Comparison of ENCODE assay signal across 9 cellular contexts in genomic region chr9:112717669-112718331, GRCh38. TPM values are rescaled to one million over a fixed set of nuclear protein-coding genes. Genes with fewer than 3 reads are reported as not detected.
DNase-seq lines count a peak whose midpoint lies in the region; ATAC-seq, FAIRE-seq and TF ChIP-seq lines count a peak whose summit lies in the region.
"Had no signal": no experiment of that assay in that cellular context is flagged by ENCODE, and none has a peak within 500 bp of the region (broad histone marks: within the 10 kb centered on the region; RNA-seq: fewer than 3 reads in every experiment).

A gene with protein sequence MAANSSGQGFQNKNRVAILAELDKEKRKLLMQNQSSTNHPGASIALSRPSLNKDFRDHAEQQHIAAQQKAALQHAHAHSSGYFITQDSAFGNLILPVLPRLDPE (minus strand): TSS chr9:112718117. CDS start chr9:112716485, 1,632 bp downstream.

- peak within 1 kb of the TSS; percentile 83 for H3K27ac ChIP-seq in WERI-Rb-1
- peak within 1 kb of the TSS; percentile 84 to 96 (median 94) for H3K27ac ChIP-seq in spleen

- H3K27me3 Mint-ChIP-seq in immature natural killer cell (ENCODE audit: low read depth in 3 of 3) = peaks cover 2 to 6% (median 4%) of the 10 kb centered on the region in 3 donors

- H3K4me3 ChIP-seq in WERI-Rb-1 (ENCODE audit: low read depth, low read length) (peak within 1 kb of the TSS; percentile 62), bronchial epithelial cell (ENCODE audit: low read depth, low read length) (peak within 1 kb of the TSS; percentile 98), spleen (peak within 1 kb of the TSS; percentile 56 to 84 (median 74))

- WGBS in spleen, 5 donors = 0 to 1% (median 0%) methylated on average over 39 to 51 of the region's 51 CpGs

- peaks cover 22% of the 10 kb centered on the region for H3K36me3 ChIP-seq in WERI-Rb-1
- H3K36me3 ChIP-seq in bronchial epithelial cell (ENCODE audit: control insufficient read depth, insufficient read depth, low read length) = no peaks in the 10 kb centered on the region
- H3K36me3 ChIP-seq in spleen = peaks cover 0 to 26% (median 2%) of the 10 kb centered on the region in 6 donors

- H3K9me3 Mint-ChIP-seq in immature natural killer cell = no peaks in the 10 kb centered on the region

- FAIRE-seq in bronchial epithelial cell (lab: Jason Lieb, UNC) = no peak
- FAIRE-seq: TTC549 had no signal

- TF ChIP-seq CTCF in WERI-Rb-1 (IDR thresholded peaks at IDR 0.05; ENCODE audit: low read depth, low read length) (peak; percentile 42), bronchial epithelial cell (IDR thresholded peaks at IDR 0.05; ENCODE audit: insufficient read depth, low read length, severe bottlenecking) (peak; percentile 36), spleen (IDR thresholded peaks at IDR 0.05 in 8 of 11, conservative IDR thresholded peaks at IDR 0.05 in 3 of 11) (peak in 5 of 11 experiments; percentile 4 to 46 (median 31))

- H3K9me3 ChIP-seq in WERI-Rb-1 (ENCODE audit: severe bottlenecking) = no peaks in the 10 kb centered on the region
- no peaks in the 10 kb centered on the region for H3K9me3 ChIP-seq in spleen

- peak in 2 of 3 donors; percentile 63 to 66 for TF ChIP-seq POLR2A in spleen (IDR thresholded peaks at IDR 0.05)

- H3K4me1 ChIP-seq in spleen = peaks cover 10 to 47% (median 25%) of the 10 kb centered on the region in 6 donors

- peak; percentile 86 for ATAC-seq in GM18873 (IDR thresholded peaks at IDR 0.05; ENCODE audit: low FRiP score, unreplicated experiment)
- ATAC-seq in HG03139 (IDR thresholded peaks at IDR 0.05; ENCODE audit: unreplicated experiment) = peak; percentile 94

- intact Hi-C loops in spleen (cut with DNase I; ENCODE audit: low total_unique reads) = loop anchor here (5.0 kb wide), 1 partner anchor 35 kb away; the partner anchor contains the start of gene SNX30

- peak within 1 kb of the TSS; percentile 93 to 100 (median 98) for H3K4me3 Mint-ChIP-seq in immature natural killer cell

- peak; percentile 98 for DNase-seq in AG08395 (ENCODE audit: low spot score)
- peak; percentile 94 for DNase-seq in NCI-H2196 treated with DMSO at 0.1 percent for 48 hours (lab: John Stamatoyannopoulos, UW; ENCODE audit: unreplicated experiment)
- peak; percentile 99 for DNase-seq in WERI-Rb-1
- peak; percentile 93 for DNase-seq in bronchial epithelial cell (ENCODE audit: low read depth)
- DNase-seq in immature natural killer cell = peak; percentile 96 to 97 (median 97)
- peak; percentile 99 for DNase-seq in spleen

- peaks cover 17 to 40% of the 10 kb centered on the region in 2 donors for H3K4me1 Mint-ChIP-seq in immature natural killer cell

- H3K27ac Mint-ChIP-seq in immature natural killer cell = peak within 1 kb of the TSS; percentile 98 to 99 (median 99)

- H3K36me3 Mint-ChIP-seq in immature natural killer cell = peaks cover 0 to 4% (median 2%) of the 10 kb centered on the region in 3 donors

- H3K27me3 ChIP-seq in WERI-Rb-1 (ENCODE audit: insufficient read depth, low read depth, severe bottlenecking) (no peaks in the 10 kb centered on the region), bronchial epithelial cell (ENCODE audit: control insufficient read depth, insufficient read depth, low read length) (no peaks in the 10 kb centered on the region), spleen (replicated peaks in 1 of 7) (no peaks in the 10 kb centered on the region)

RNA-seq across cellular contexts. Expression of the gene that starts here (rescaled TPM):
- total RNA-seq in bronchial epithelial cell = 16.1 and 17.1 TPM in 2 replicates
- 10 to 100 TPM; 27.9 to 39.6 (median 34.3) TPM for polyA plus RNA-seq in immature natural killer cell
- 10 to 100 TPM; 23.0 to 33.4 (median 26.8) TPM for total RNA-seq in spleen
- 10 to 100 TPM in 1 of 3 donors, 1 to 10 TPM in 2; 6.9 to 14.3 (median 8.8) TPM for polyA plus RNA-seq in spleen

Comparison
In these comparisons a context has a peak if more than half of its experiments do, and no peak if none do; other contexts are left out.
1. Peak in every context shown above with its lines: DNase-seq, ATAC-seq, H3K4me3 ChIP-seq and H3K27ac ChIP-seq.